Comparison of ENCODE assay signal across 12 cellular contexts in genomic region chr7:2939193-2939885, GRCh38.
DNase-seq lines count a peak whose midpoint lies in the region; ATAC-seq, FAIRE-seq and TF ChIP-seq lines count a peak whose summit lies in the region.
"Had no signal": no experiment of that assay in that cellular context is flagged by ENCODE, and none has a peak within 500 bp of the region (broad histone marks: within the 10 kb centered on the region; RNA-seq: fewer than 3 reads in every experiment).

No MANE protein-coding gene starts in this region.

- H3K9me3 ChIP-seq in kidney (ENCODE audit: control insufficient read depth in 1 of 2, low read length in 2 of 2): no peaks in the 10 kb centered on the region
- H3K9me3 ChIP-seq in neuronal stem cell (replicated peaks in 1 of 2; ENCODE audit: control insufficient read depth in 2 of 2, insufficient read depth in 1 of 2, low read depth in 1 of 2, low read length in 2 of 2): peaks cover 0 to 3% of the 10 kb centered on the region in 2 donors
- H3K9me3 ChIP-seq: colonic mucosa had no signal

- no peak for DNase-seq in stimulated activated naive CD8-positive, alpha-beta T cell treated with anti-CD3 and anti-CD28 coated beads, Interleukin-15, Interleukin-2, amounts not matched to agents 100 U/mL and 50 U/mL, for 24 hours
- DNase-seq in WTC11 (ENCODE audit: low spot score) (peak; percentile 16), kidney (peak; percentile 44), NCI-H748 (lab: John Stamatoyannopoulos, UW; ENCODE audit: unreplicated experiment) (no peak), GOT3 (lab: John Stamatoyannopoulos, UW) (no peak), neuronal stem cell (ENCODE audit: low spot score) (no peak)
- DNase-seq: colonic mucosa, KG1, NCI-H510A had no signal

- no peaks in the 10 kb centered on the region for H3K4me1 ChIP-seq in kidney (ENCODE audit: control insufficient read depth in 1 of 2, insufficient read depth in 1 of 2, low read depth in 1 of 2, low read length in 2 of 2)
- H3K4me1 ChIP-seq in neuronal stem cell (ENCODE audit: control insufficient read depth in 2 of 2, insufficient read depth in 1 of 2, low read depth in 1 of 2, low read length in 2 of 2): peaks cover 0 to 2% of the 10 kb centered on the region in 2 donors
- H3K4me1 ChIP-seq: colonic mucosa had no signal

- H3K36me3 ChIP-seq in kidney (ENCODE audit: control insufficient read depth in 1 of 2, insufficient read depth in 2 of 2, low read length in 2 of 2) (no peaks in the 10 kb centered on the region), neuronal stem cell (replicated peaks in 1 of 2; ENCODE audit: control insufficient read depth in 2 of 2, insufficient read depth in 2 of 2, low read length in 2 of 2) (no peaks in the 10 kb centered on the region)
- H3K36me3 ChIP-seq: colonic mucosa had no signal

- no peak overlapping the region for H3K9ac ChIP-seq in kidney (ENCODE audit: low read length in 2 of 2)
- H3K9ac ChIP-seq in neuronal stem cell (ENCODE audit: low read depth, low read length, poor library complexity): no peak overlapping the region

- no peak overlapping the region for H4K91ac ChIP-seq in neuronal stem cell (ENCODE audit: low read depth, low read length, poor library complexity)

- H3K4me1 Mint-ChIP-seq in stimulated activated naive CD8-positive, alpha-beta T cell treated with anti-CD3 and anti-CD28 coated beads, Interleukin-15, Interleukin-2, amounts not matched to agents 100 ng/mL and 50 ng/mL, for 24 hours (ENCODE audit: low read depth): peaks cover 18% of the 10 kb centered on the region
- H3K4me1 Mint-ChIP-seq in WTC11: peaks cover 5% of the 10 kb centered on the region

- CTCF ChIA-PET in WTC11 (lab: Charles Lee): interaction anchor here (1.1 kb wide), 1 partner anchor 18 kb away, joined by 5 read pairs; no protein-coding TSS in a partner anchor

- intact Hi-C loops in kidney (cut with DNase I): no loop called here

- ATAC-seq in stimulated activated naive CD8-positive, alpha-beta T cell treated with anti-CD3 and anti-CD28 coated beads, Interleukin-15, Interleukin-2, amounts not matched to agents 100 U/mL and 50 U/mL, for 24 hours: no peak
- ATAC-seq in WTC11 (no peak), HG02884 (IDR thresholded peaks at IDR 0.05; ENCODE audit: unreplicated experiment) (no peak)
- ATAC-seq: GM12878 had no signal

- H3K18ac ChIP-seq in neuronal stem cell (ENCODE audit: low read length): no peak overlapping the region

- H3K4me2 ChIP-seq in neuronal stem cell (ENCODE audit: insufficient read depth, low read length, poor library complexity, severe bottlenecking): no peak overlapping the region

- no peak overlapping the region for H2BK120ac ChIP-seq in neuronal stem cell (ENCODE audit: low read depth, low read length)

- peak overlapping the region; percentile 26 for H3K4me3 Mint-ChIP-seq in stimulated activated naive CD8-positive, alpha-beta T cell treated with anti-CD3 and anti-CD28 coated beads, Interleukin-15, Interleukin-2, amounts not matched to agents 100 ng/mL and 50 ng/mL, for 24 hours
- H3K4me3 Mint-ChIP-seq in WTC11: no peak overlapping the region

- H3K27me3 Mint-ChIP-seq in stimulated activated naive CD8-positive, alpha-beta T cell treated with anti-CD3 and anti-CD28 coated beads, Interleukin-15, Interleukin-2, amounts not matched to agents 100 ng/mL and 50 ng/mL, for 24 hours: no peaks in the 10 kb centered on the region
- H3K27me3 Mint-ChIP-seq in WTC11 (ENCODE audit: low read depth): no peaks in the 10 kb centered on the region

- H3K79me1 ChIP-seq in neuronal stem cell (ENCODE audit: low read depth, low read length): no peaks in the 10 kb centered on the region

- POLR2A ChIA-PET in WTC11 (lab: Charles Lee): no interaction called here

- no peak overlapping the region for H3K4ac ChIP-seq in neuronal stem cell (ENCODE audit: low read length)

- TF ChIP-seq CTCF in WTC11 (IDR thresholded peaks at IDR 0.05): no peak
- TF ChIP-seq CTCF in kidney (IDR thresholded peaks at IDR 0.05; ENCODE audit: borderline replicate concordance, extremely low read depth, insufficient read depth): no peak

- H3K9me3 Mint-ChIP-seq in stimulated activated naive CD8-positive, alpha-beta T cell treated with anti-CD3 and anti-CD28 coated beads, Interleukin-15, Interleukin-2, amounts not matched to agents 100 ng/mL and 50 ng/mL, for 24 hours: no peaks in the 10 kb centered on the region
- H3K9me3 Mint-ChIP-seq in WTC11: no peaks in the 10 kb centered on the region

- peaks cover 0 to 21% (median 0%) of the 10 kb centered on the region in 3 experiments for H3K27me3 ChIP-seq in neuronal stem cell (ENCODE audit: control insufficient read depth in 3 of 3, insufficient read depth in 3 of 3, low read depth in 1 of 3, low read length in 3 of 3)
- H3K27me3 ChIP-seq: colonic mucosa had no signal

- H2BK12ac ChIP-seq in neuronal stem cell (ENCODE audit: low read length): no peak overlapping the region

- no peak overlapping the region for H3K14ac ChIP-seq in neuronal stem cell (ENCODE audit: low read length)

- no peak overlapping the region for H2BK5ac ChIP-seq in neuronal stem cell (ENCODE audit: low read length)

- no peak overlapping the region for H4K8ac ChIP-seq in neuronal stem cell (ENCODE audit: low read depth, low read length)

- WGBS in neuronal stem cell (ENCODE audit: extremely low coverage in 2 of 2, insufficient read length in 2 of 2, insufficient replicate concordance in 1 of 2), 2 donors: no CpG with 5 or more reads among the region's 13 CpGs

- H3K27ac ChIP-seq in kidney (ENCODE audit: low read depth in 2 of 2, low read length in 2 of 2): no peak overlapping the region
- no peak overlapping the region for H3K27ac ChIP-seq in neuronal stem cell (replicated peaks; ENCODE audit: low read length)
- H3K27ac ChIP-seq: colonic mucosa had no signal

- peaks cover 76% of the 10 kb centered on the region for H3K36me3 Mint-ChIP-seq in stimulated activated naive CD8-positive, alpha-beta T cell treated with anti-CD3 and anti-CD28 coated beads, Interleukin-15, Interleukin-2, amounts not matched to agents 100 ng/mL and 50 ng/mL, for 24 hours (ENCODE audit: low read depth)
- H3K36me3 Mint-ChIP-seq in WTC11: peaks cover 11% of the 10 kb centered on the region

- H3K27ac Mint-ChIP-seq in stimulated activated naive CD8-positive, alpha-beta T cell treated with anti-CD3 and anti-CD28 coated beads, Interleukin-15, Interleukin-2, amounts not matched to agents 100 ng/mL and 50 ng/mL, for 24 hours: peak overlapping the region; percentile 86
- H3K27ac Mint-ChIP-seq in WTC11: 0 out of 2 replicates have a peak overlapping the region, but pooled peaks have one; percentile 60

- no peak overlapping the region for H2AK5ac ChIP-seq in neuronal stem cell (ENCODE audit: low read depth, low read length)

- H3K23ac ChIP-seq in neuronal stem cell (ENCODE audit: low read depth, low read length, poor library complexity): no peak overlapping the region

- H2BK15ac ChIP-seq in neuronal stem cell (ENCODE audit: low read length): no peak overlapping the region

- H2AFZ ChIP-seq in neuronal stem cell (ENCODE audit: low read length): no peak overlapping the region

- H3K4me3 ChIP-seq in kidney (ENCODE audit: low read length in 2 of 2): no peak overlapping the region
- no peak overlapping the region for H3K4me3 ChIP-seq in neuronal stem cell (ENCODE audit: low read length in 2 of 2)
- H3K4me3 ChIP-seq: colonic mucosa, GM12878 had no signal

- no peak for FAIRE-seq in kidney (lab: Jason Lieb, UNC)
- FAIRE-seq: GM12878 had no signal

TF ChIP-seq in WTC11, 78 proteins besides CTCF, POLR2A, EP300 and RAD21 (continues in another document):
- TF ChIP-seq ZNF263 (CRISPR knock-in tag; IDR thresholded peaks at IDR 0.05; ENCODE audit: low read depth): no peak
- TF ChIP-seq PRDM15 (CRISPR knock-in tag; IDR thresholded peaks at IDR 0.05): no peak
- no peak for TF ChIP-seq SMAD3 (CRISPR knock-in tag; IDR thresholded peaks at IDR 0.05; ENCODE audit: borderline replicate concordance)
- TF ChIP-seq ZBTB21 (CRISPR knock-in tag; IDR thresholded peaks at IDR 0.05; ENCODE audit: borderline replicate concordance): no peak
- TF ChIP-seq, protein P1, sequence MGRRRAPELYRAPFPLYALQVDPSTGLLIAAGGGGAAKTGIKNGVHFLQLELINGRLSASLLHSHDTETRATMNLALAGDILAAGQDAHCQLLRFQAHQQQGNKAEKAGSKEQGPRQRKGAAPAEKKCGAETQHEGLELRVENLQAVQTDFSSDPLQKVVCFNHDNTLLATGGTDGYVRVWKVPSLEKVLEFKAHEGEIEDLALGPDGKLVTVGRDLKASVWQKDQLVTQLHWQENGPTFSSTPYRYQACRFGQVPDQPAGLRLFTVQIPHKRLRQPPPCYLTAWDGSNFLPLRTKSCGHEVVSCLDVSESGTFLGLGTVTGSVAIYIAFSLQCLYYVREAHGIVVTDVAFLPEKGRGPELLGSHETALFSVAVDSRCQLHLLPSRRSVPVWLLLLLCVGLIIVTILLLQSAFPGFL (CRISPR knock-in tag; IDR thresholded peaks at IDR 0.05; ENCODE audit: borderline replicate concordance): no peak
- no peak for TF ChIP-seq SMAD4 (CRISPR knock-in tag; IDR thresholded peaks at IDR 0.05)
- TF ChIP-seq SOX15 (CRISPR knock-in tag; IDR thresholded peaks at IDR 0.05): no peak
- no peak for TF ChIP-seq ATF1 (CRISPR knock-in tag; IDR thresholded peaks at IDR 0.05)
- no peak for TF ChIP-seq ELF4 (CRISPR knock-in tag; IDR thresholded peaks at IDR 0.05; ENCODE audit: low read depth)

Comparison
In these comparisons a context has a peak if more than half of its experiments do, and no peak if none do; other contexts are left out.
1. DNase-seq: peak in WTC11 (single experiment) and kidney (single experiment); none in stimulated activated naive CD8-positive, alpha-beta T cell treated with anti-CD3 and anti-CD28 coated beads, Interleukin-15, Interleukin-2, amounts not matched to agents 100 U/mL and 50 U/mL, for 24 hours (single experiment), NCI-H748 (single experiment), GOT3 (single experiment) and neuronal stem cell (single experiment).